Comparison of ENCODE assay signal across 8 cellular contexts in genomic region chrX:24464498-24464835, GRCh38. TPM values are rescaled to one million over a fixed set of nuclear protein-coding genes. Genes with fewer than 3 reads are reported as not detected.
DNase-seq lines count a peak whose midpoint lies in the region; ATAC-seq and TF ChIP-seq lines count a peak whose summit lies in the region.

No MANE protein-coding gene starts in this region.

- H3K4me3 ChIP-seq in HFF-Myc (replicated peaks; ENCODE audit: low read depth, low read length) (peak overlapping the region; percentile 48), iPS-18c (ENCODE audit: insufficient read depth, low read depth, low read length) (peak overlapping the region; percentile 73)

- no peaks in the 10 kb centered on the region for H3K9me3 Mint-ChIP-seq in activated T-helper 1 cell treated with anti-CD3 and anti-CD28 coated beads, Interleukin-12 subunit alpha, Interleukin-12 subunit beta, Interleukin-2, Interleukin-4 antibody, amounts not matched to agents 30 ng/mL and 10 ng/mL and 1 ng/mL, durations not matched to agents 14 hours and 24 hours and 36 hours
- no peaks in the 10 kb centered on the region for H3K9me3 Mint-ChIP-seq in stimulated activated memory B cell treated with anti-CD40 and anti-IgM and Interleukin-4, amounts not matched to agents 10 μg/mL and 1 μg/mL and 100 μg/mL, for 72 hours

- H3K4me3 Mint-ChIP-seq in activated T-helper 1 cell treated with anti-CD3 and anti-CD28 coated beads, Interleukin-12 subunit alpha, Interleukin-12 subunit beta, Interleukin-2, Interleukin-4 antibody, amounts not matched to agents 30 ng/mL and 10 ng/mL and 1 ng/mL, durations not matched to agents 14 hours and 24 hours and 36 hours, result peak overlapping the region; percentile 85
- H3K4me3 Mint-ChIP-seq in stimulated activated memory B cell treated with anti-CD40 and anti-IgM and Interleukin-4, amounts not matched to agents 10 μg/mL and 1 μg/mL and 100 μg/mL, for 72 hours, result peak overlapping the region; percentile 78

- no peak for TF ChIP-seq CTCF in HFF-Myc (IDR thresholded peaks at IDR 0.05; ENCODE audit: low read depth, low read length, missing control alignments)

- no peak for ATAC-seq in stimulated activated memory B cell treated with anti-CD40 and anti-IgM and Interleukin-4, amounts not matched to agents 10 μg/mL and 1 μg/mL and 100 μg/mL, for 72 hours
- ATAC-seq in esophagus mucosa, result no peak

- intact Hi-C loops in activated T-helper 1 cell treated with anti-CD3 and anti-CD28 coated beads, Interleukin-12 subunit alpha, Interleukin-12 subunit beta, Interleukin-2, Interleukin-4 antibody, amounts not matched to agents 30 ng/mL and 10 ng/mL and 1 ng/mL, durations not matched to agents 14 hours and 24 hours and 36 hours (cut with micrococcal nuclease), result no loop called here

- peaks cover 2% of the 10 kb centered on the region for H3K36me3 Mint-ChIP-seq in activated T-helper 1 cell treated with anti-CD3 and anti-CD28 coated beads, Interleukin-12 subunit alpha, Interleukin-12 subunit beta, Interleukin-2, Interleukin-4 antibody, amounts not matched to agents 30 ng/mL and 10 ng/mL and 1 ng/mL, durations not matched to agents 14 hours and 24 hours and 36 hours (ENCODE audit: low read depth)
- no peaks in the 10 kb centered on the region for H3K36me3 Mint-ChIP-seq in stimulated activated memory B cell treated with anti-CD40 and anti-IgM and Interleukin-4, amounts not matched to agents 10 μg/mL and 1 μg/mL and 100 μg/mL, for 72 hours

- peak overlapping the region; percentile 87 for H3K27ac Mint-ChIP-seq in activated T-helper 1 cell treated with anti-CD3 and anti-CD28 coated beads, Interleukin-12 subunit alpha, Interleukin-12 subunit beta, Interleukin-2, Interleukin-4 antibody, amounts not matched to agents 30 ng/mL and 10 ng/mL and 1 ng/mL, durations not matched to agents 14 hours and 24 hours and 36 hours
- peak overlapping the region; percentile 81 for H3K27ac Mint-ChIP-seq in stimulated activated memory B cell treated with anti-CD40 and anti-IgM and Interleukin-4, amounts not matched to agents 10 μg/mL and 1 μg/mL and 100 μg/mL, for 72 hours

- H3K4me1 Mint-ChIP-seq in activated T-helper 1 cell treated with anti-CD3 and anti-CD28 coated beads, Interleukin-12 subunit alpha, Interleukin-12 subunit beta, Interleukin-2, Interleukin-4 antibody, amounts not matched to agents 30 ng/mL and 10 ng/mL and 1 ng/mL, durations not matched to agents 14 hours and 24 hours and 36 hours (ENCODE audit: low read depth), result peaks cover 33% of the 10 kb centered on the region
- H3K4me1 Mint-ChIP-seq in stimulated activated memory B cell treated with anti-CD40 and anti-IgM and Interleukin-4, amounts not matched to agents 10 μg/mL and 1 μg/mL and 100 μg/mL, for 72 hours, result peaks cover 43% of the 10 kb centered on the region

- DNase-seq in HFF-Myc (ENCODE audit: extremely low read depth, low read depth), result no peak
- no peak for DNase-seq in activated T-helper 1 cell treated with anti-CD3 and anti-CD28 coated beads, Interleukin-12 subunit alpha, Interleukin-12 subunit beta, Interleukin-2, Interleukin-4 antibody, amounts not matched to agents 30 ng/mL and 10 ng/mL and 1 ng/mL, durations not matched to agents 14 hours and 24 hours and 36 hours (ENCODE audit: low spot score)
- no peak for DNase-seq in effector CD4-positive, alpha-beta T cell
- DNase-seq in GM19240 (ENCODE audit: insufficient read length, low spot score), result no peak
- DNase-seq in stimulated activated naive CD4-positive, alpha-beta T cell (lab: John Stamatoyannopoulos, UW), result no peak

- H3K9me3 ChIP-seq in iPS-18c (ENCODE audit: control insufficient read depth, insufficient read depth, low read length), result peaks cover 2% of the 10 kb centered on the region

- H3K27me3 Mint-ChIP-seq in activated T-helper 1 cell treated with anti-CD3 and anti-CD28 coated beads, Interleukin-12 subunit alpha, Interleukin-12 subunit beta, Interleukin-2, Interleukin-4 antibody, amounts not matched to agents 30 ng/mL and 10 ng/mL and 1 ng/mL, durations not matched to agents 14 hours and 24 hours and 36 hours (ENCODE audit: insufficient read depth), result peaks cover 2% of the 10 kb centered on the region
- H3K27me3 Mint-ChIP-seq in stimulated activated memory B cell treated with anti-CD40 and anti-IgM and Interleukin-4, amounts not matched to agents 10 μg/mL and 1 μg/mL and 100 μg/mL, for 72 hours, result no peaks in the 10 kb centered on the region

RNA-seq across cellular contexts. Expression of gene PDK3, which starts 0.6 kb away (rescaled TPM):
- 24.1 and 27.2 TPM in 2 replicates for total RNA-seq in activated T-helper 1 cell treated with anti-CD3 and anti-CD28 coated beads, Interleukin-12 subunit alpha, Interleukin-12 subunit beta, Interleukin-2, Interleukin-4 antibody, amounts not matched to agents 30 ng/mL and 10 ng/mL and 1 ng/mL, durations not matched to agents 14 hours and 24 hours and 36 hours
- total RNA-seq in esophagus mucosa, result 6.8 TPM
